In the genomic region with DNA sequence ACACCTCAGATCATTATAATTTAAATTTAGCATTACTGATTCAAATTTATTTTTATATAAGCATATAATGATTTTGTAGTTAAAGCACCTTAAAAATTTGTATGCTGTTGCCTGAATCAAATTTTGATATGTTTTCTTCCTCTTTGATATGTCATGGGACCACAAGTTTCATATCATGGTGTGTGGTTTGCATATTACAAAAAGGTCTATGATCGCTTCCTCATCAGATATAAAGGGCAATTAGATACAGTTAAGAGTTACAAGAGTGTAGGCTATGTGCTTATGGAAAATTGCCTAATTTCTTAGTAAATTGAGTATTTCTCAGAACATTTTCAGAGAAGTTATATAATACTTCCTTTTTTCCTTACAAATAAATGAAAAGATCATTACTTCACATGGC, we compare ENCODE assay signal across 12 cellular contexts. TPM values are rescaled to one million over a fixed set of nuclear protein-coding genes. Genes with fewer than 3 reads are reported as not detected.
"Had no signal": no experiment of that assay in that cellular context is flagged by ENCODE, and none has a peak within 500 bp of the region (broad histone marks: within the 10 kb centered on the region; RNA-seq: fewer than 3 reads in every experiment).

No MANE protein-coding gene starts in this region.

- H3K4me3 ChIP-seq: mucosa of descending colon, tibial nerve had no signal

- H3K9me3 ChIP-seq: mucosa of descending colon, tibial nerve had no signal

- H3K4me1 ChIP-seq: tibial nerve had no signal

- H3K27ac ChIP-seq: tibial nerve, WERI-Rb-1 had no signal

- H3K36me3 ChIP-seq: tibial nerve, WERI-Rb-1 had no signal

- ATAC-seq: activated CD4-positive, alpha-beta T cell treated with anti-CD3 and anti-CD28 coated beads for 36 hours; left colon; mucosa of descending colon; natural killer cell treated with Interleukin-12 subunit alpha and Interleukin-12 subunit beta and Interleukin-15 and Interleukin-18, amount 100 ng/mL, for 72 hours had no signal

- DNase-seq: activated CD4-positive, alpha-beta memory T cell treated with anti-CD3 and anti-CD28 coated beads, Interleukin-2, amount 10 ng/mL, durations not matched to agents 7 days and 5 days; activated CD4-positive, alpha-beta T cell treated with anti-CD3 and anti-CD28 coated beads for 36 hours; activated naive CD4-positive, alpha-beta T cell treated with anti-CD3 and anti-CD28 coated beads, Interleukin-2, amount 10 ng/mL, durations not matched to agents 7 days and 5 days; activated T-cell treated with anti-CD3 and anti-CD28 coated beads, Interleukin-2, amount 50 U/mL, for 24 hours; left colon; mucosa of descending colon; stimulated activated naive CD4-positive, alpha-beta T cell; T-helper 9 cell; WERI-Rb-1 had no signal

RNA-seq across cellular contexts. Expression of a gene that starts 22.2 kb away (rescaled TPM):
- total RNA-seq: activated CD4-positive, alpha-beta memory T cell treated with anti-CD3 and anti-CD28 coated beads, Interleukin-2, amount 10 ng/mL, durations not matched to agents 7 days and 5 days; chondrocyte; natural killer cell treated with Interleukin-12 subunit alpha and Interleukin-12 subunit beta and Interleukin-15 and Interleukin-18, amount 100 ng/mL, for 72 hours had no signal
